ENCODE assay signal across 22 cellular contexts in genomic region chr4:33940281-33940680, GRCh38.
"Had no signal": no experiment of that assay in that cellular context is flagged by ENCODE, and none has a peak within 500 bp of the region (broad histone marks: within the 10 kb centered on the region; RNA-seq: fewer than 3 reads in every experiment).

No MANE protein-coding gene starts in this region.

- H3K4me1 ChIP-seq: left lung, right lobe of liver, stomach had no signal

- H3K36me3 ChIP-seq: cardiac muscle cell, left lung, right lobe of liver, stomach had no signal

- H3K27me3 ChIP-seq: cardiac muscle cell, left lung, right lobe of liver, stomach had no signal

- H3K27ac ChIP-seq: cardiac muscle cell, left lung, right lobe of liver, stomach had no signal

- H3K4me3 ChIP-seq: cardiac muscle cell, left lung, lung, right lobe of liver, stomach had no signal

- H3K9me3 ChIP-seq: left lung, right lobe of liver, stomach had no signal

- DNase-seq: activated CD4-positive, alpha-beta T cell treated with anti-CD3 and anti-CD28 coated beads, Interleukin-2, amount 50 U/mL, for 4 hours; activated CD8-positive, alpha-beta memory T cell treated with anti-CD3 and anti-CD28 coated beads for 24 hours; activated CD8-positive, alpha-beta memory T cell treated with anti-CD3 and anti-CD28 coated beads, Interleukin-2, amount 50 U/mL, for 4 hours; activated naive CD4-positive, alpha-beta T cell; activated T-cell treated with anti-CD3 and anti-CD28 coated beads, Interleukin-2, amount 50 U/mL, for 24 hours; amniotic stem cell; effector CD4-positive, alpha-beta T cell; erythroblast; foreskin melanocyte; immature natural killer cell; kidney glomerular epithelial cell; left lung; naive thymus-derived CD4-positive, alpha-beta T cell; occipital lobe; right lobe of liver; small intestine; stomach; T-cell had no signal

- ATAC-seq: left lung; naive thymus-derived CD4-positive, alpha-beta T cell; right lobe of liver; stimulated activated memory B cell treated with anti-CD40 and anti-IgM and Interleukin-4, amounts not matched to agents 10 μg/mL and 1 μg/mL and 100 μg/mL, for 72 hours; T-cell; WTC11 had no signal
